Comparison of ENCODE assay signal across 15 cellular contexts in the genomic region with DNA sequence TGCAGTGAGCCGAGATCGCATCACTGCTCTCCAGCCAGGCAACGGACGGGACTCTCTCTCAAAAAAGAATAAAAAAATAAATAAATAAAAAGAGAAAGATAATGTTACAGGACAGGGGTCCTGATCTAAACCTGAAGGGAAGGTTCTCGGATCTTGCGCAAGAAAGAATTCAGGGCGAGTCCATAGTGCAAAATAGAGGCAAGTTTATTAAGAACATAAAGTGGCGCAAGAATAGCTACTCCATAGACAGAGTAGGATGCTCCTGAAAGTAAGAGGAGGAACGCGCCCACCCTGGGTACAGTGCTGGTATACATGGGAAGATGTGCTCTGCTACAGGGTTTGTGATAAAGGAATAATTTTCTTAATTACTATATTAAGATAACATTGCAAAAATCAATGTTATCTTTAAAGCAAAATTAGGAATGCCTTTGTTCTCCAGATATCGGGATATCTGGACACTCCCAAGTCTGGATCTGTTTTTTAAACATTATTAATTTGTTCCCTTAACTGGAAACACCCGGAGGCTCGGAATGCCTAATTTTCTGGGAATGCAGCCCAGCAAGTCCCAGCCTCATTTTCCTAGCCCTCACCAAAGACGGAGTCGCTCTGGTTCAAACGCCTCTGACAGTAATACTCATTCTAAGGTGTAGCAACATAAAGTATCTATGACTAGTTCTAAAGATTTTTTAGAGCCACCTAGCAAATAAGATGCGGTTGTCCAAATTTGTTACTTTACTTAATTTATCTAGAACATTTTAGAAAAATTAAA. TPM values are rescaled to one million over a fixed set of nuclear protein-coding genes. Genes with fewer than 3 reads are reported as not detected.
DNase-seq lines count a peak whose midpoint lies in the region; ATAC-seq, FAIRE-seq and TF ChIP-seq lines count a peak whose summit lies in the region.
"Had no signal": no experiment of that assay in that cellular context is flagged by ENCODE, and none has a peak within 500 bp of the region (broad histone marks: within the 10 kb centered on the region; RNA-seq: fewer than 3 reads in every experiment).

No MANE protein-coding gene starts in this region.

- peak overlapping the region; percentile 31 for H3K4me3 Mint-ChIP-seq in MCF 10A (ENCODE audit: unreplicated experiment)
- no peak overlapping the region for H3K4me3 Mint-ChIP-seq in memory B cell
- peak overlapping the region; percentile 53 for H3K4me3 Mint-ChIP-seq in type B pancreatic cell

- TF ChIP-seq EP300 in K562 (IDR thresholded peaks at IDR 0.05; ENCODE audit: low read length), result no peak

- H3K4me2 ChIP-seq in K562 (ENCODE audit: insufficient read depth, low read length), result no peak overlapping the region

- no peaks in the 10 kb centered on the region for H3K36me3 ChIP-seq in breast epithelium
- peaks cover 24% of the 10 kb centered on the region; the same call in 2 of the 3 replicates for H3K36me3 ChIP-seq in K562 (ENCODE audit: control insufficient read depth, insufficient read depth, low read length)

- H3K4me3 ChIP-seq in breast epithelium (no peak overlapping the region), K562 (no peak overlapping the region)

- TF ChIP-seq POLR2A in breast epithelium (IDR thresholded peaks at IDR 0.05) (no peak), K562 (conservative IDR thresholded peaks at IDR 0.05) (no peak)

- intact Hi-C loops in MCF 10A (cut with micrococcal nuclease), result no loop called here
- intact Hi-C loops in breast epithelium (cut with DNase I; ENCODE audit: low total_unique reads), result no loop called here
- intact Hi-C loops in K562 (cut with micrococcal nuclease), result loop anchor here (5.0 kb wide), 2 partner anchors 37 to 102 kb away; a partner anchor contains a TSS

- no peaks in the 10 kb centered on the region for H3K27me3 ChIP-seq in breast epithelium
- no peaks in the 10 kb centered on the region for H3K27me3 ChIP-seq in K562 (ENCODE audit: control insufficient read depth in 2 of 2, insufficient read depth in 2 of 2, low read length in 2 of 2)

- no peaks in the 10 kb centered on the region for H3K9me3 Mint-ChIP-seq in MCF 10A (ENCODE audit: unreplicated experiment)
- H3K9me3 Mint-ChIP-seq in memory B cell, result no peaks in the 10 kb centered on the region
- H3K9me3 Mint-ChIP-seq in type B pancreatic cell, result no peaks in the 10 kb centered on the region

- POLR2A ChIA-PET in MCF 10A (lab: Yijun Ruan, JAX), result interaction anchor here (1.2 to 5.5 kb wide), 4 partner anchors 9 to 62 kb away, joined by 4 to 63 read pairs (median 10); a partner anchor contains a TSS
- POLR2A ChIA-PET in K562 (lab: Yijun Ruan, JAX), result interaction anchor here (0.7 to 1.2 kb wide), 2 partner anchors 17 to 23 kb away, joined by 3 read pairs; no protein-coding TSS in a partner anchor

- no peak for TF ChIP-seq RAD21 in K562 (CRISPR knock-in tag; conservative IDR thresholded peaks at IDR 0.05 in 1 of 2, IDR thresholded peaks at IDR 0.05 in 1 of 2)

- H2AFZ ChIP-seq in K562 (ENCODE audit: low read depth, low read length), result no peak overlapping the region

- no peak for TF ChIP-seq CTCF in MCF 10A (IDR thresholded peaks at IDR 0.05; ENCODE audit: unreplicated experiment)
- no peak for TF ChIP-seq CTCF in breast epithelium (IDR thresholded peaks at IDR 0.05)
- TF ChIP-seq CTCF in K562 (IDR thresholded peaks at IDR 0.05 in 2 of 3, conservative IDR thresholded peaks at IDR 0.05 in 1 of 3; ENCODE audit: insufficient read depth in 2 of 3, low read depth in 1 of 3, low read length in 3 of 3), result no peak
- no peak for TF ChIP-seq CTCF in type B pancreatic cell (conservative IDR thresholded peaks at IDR 0.05)

- no peak overlapping the region for H3K9ac ChIP-seq in K562 (ENCODE audit: insufficient read depth in 1 of 2, low read depth in 2 of 2, low read length in 2 of 2)

- FAIRE-seq in K562 (lab: Jason Lieb, UNC), result no peak

- H3K79me2 ChIP-seq in K562 (ENCODE audit: control insufficient read depth, insufficient read depth, low read length), result peaks cover 70% of the 10 kb centered on the region

- H3K27me3 Mint-ChIP-seq in MCF 10A (ENCODE audit: insufficient read depth, unreplicated experiment) (no peaks in the 10 kb centered on the region), memory B cell (no peaks in the 10 kb centered on the region), type B pancreatic cell (no peaks in the 10 kb centered on the region)

- peaks cover 35% of the 10 kb centered on the region for H3K4me1 Mint-ChIP-seq in MCF 10A (ENCODE audit: insufficient read depth, unreplicated experiment)
- peaks cover 14% of the 10 kb centered on the region for H3K4me1 Mint-ChIP-seq in memory B cell
- peaks cover 21% of the 10 kb centered on the region for H3K4me1 Mint-ChIP-seq in type B pancreatic cell (ENCODE audit: unreplicated experiment)

- no peaks in the 10 kb centered on the region for H3K9me1 ChIP-seq in K562 (ENCODE audit: control insufficient read depth, insufficient read depth, low read length)

- H3K9me3 ChIP-seq in breast epithelium (no peaks in the 10 kb centered on the region), K562 (replicated peaks; ENCODE audit: control insufficient read depth, insufficient read depth, low read depth, low read length) (no peaks in the 10 kb centered on the region)

- 90% methylated on average over 15 of the region's 17 CpGs for WGBS in K562 (ENCODE audit: insufficient coverage, low coverage, missing lambda C conversion rate)

- DNase-seq in MCF 10A (ENCODE audit: unreplicated experiment) (peak; percentile 43), breast epithelium (ENCODE audit: low spot score in 2 of 2) (no peak), K562 (ENCODE audit: extremely low read depth in 1 of 4, low spot score in 3 of 4) (no peak), memory B cell (ENCODE audit: low spot score in 2 of 2) (no peak), type B pancreatic cell (ENCODE audit: extremely low spot score, unreplicated experiment) (no peak), NCI-H2081 (lab: John Stamatoyannopoulos, UW) (no peak), NCI-H2196 treated with DMSO at 0.1 percent for 48 hours (lab: John Stamatoyannopoulos, UW; ENCODE audit: unreplicated experiment) (no peak)
- DNase-seq: C1 segment of cervical spinal cord, DMS153, MV-4-11, NCI-H446, SHP77 treated with DMSO at 0.1 percent for 48 hours had no signal

- H4K20me1 ChIP-seq in K562 (replicated peaks; ENCODE audit: control insufficient read depth, insufficient read depth, low read length), result peaks cover 15% of the 10 kb centered on the region; the same call in 1 of the 2 replicates

- in situ Hi-C loops in K562 (cut with MboI), result no loop called here

- ATAC-seq in K562, result no peak
- ATAC-seq in memory B cell (ENCODE audit: low read depth), result no peak
- ATAC-seq in GM18511 (IDR thresholded peaks at IDR 0.05; ENCODE audit: unreplicated experiment), result no peak
- ATAC-seq: Panc1 had no signal

- no TSS peak for BruUV-seq in MCF 10A (replicated peaks; lab: Mats Ljungman, UMichigan)
- no TSS peak for BruUV-seq in K562 (replicated peaks; lab: Mats Ljungman, UMichigan)

- CTCF ChIA-PET in MCF 10A (lab: Yijun Ruan, JAX) (interaction anchor here (0.6 to 5.9 kb wide), 11 partner anchors 9 to 209 kb away, joined by 3 to 57 read pairs (median 4); a partner anchor contains a TSS), K562 (lab: Yijun Ruan, JAX; ENCODE audit: low intra/inter-chr PET ratio) (no interaction called here)

- H3K4me1 ChIP-seq in breast epithelium (no peaks in the 10 kb centered on the region), K562 (replicated peaks in 1 of 2; ENCODE audit: control insufficient read depth in 2 of 2, insufficient read depth in 2 of 2, low read length in 2 of 2) (no peaks in the 10 kb centered on the region)

- H3K27ac Mint-ChIP-seq in MCF 10A (ENCODE audit: low read depth, unreplicated experiment) (peak overlapping the region; percentile 52), memory B cell (peak overlapping the region; percentile 11), type B pancreatic cell (peak overlapping the region; percentile 77)

- H3K27ac ChIP-seq in breast epithelium, result peak overlapping the region in 1 of 2 donors; percentile 14
- no peak overlapping the region for H3K27ac ChIP-seq in K562 (ENCODE audit: extremely low read depth, low read depth, low read length)
- H3K27ac ChIP-seq: 22Rv1 had no signal

- H3K36me3 Mint-ChIP-seq in MCF 10A (ENCODE audit: insufficient read depth, unreplicated experiment), result peaks cover 28% of the 10 kb centered on the region
- peaks cover 2% of the 10 kb centered on the region for H3K36me3 Mint-ChIP-seq in memory B cell
- H3K36me3 Mint-ChIP-seq in type B pancreatic cell, result peaks cover 13% of the 10 kb centered on the region

TF ChIP-seq in K562, 482 proteins besides CTCF, POLR2A, EP300 and RAD21:
- TF ChIP-seq CEBPB (tag; IDR thresholded peaks at IDR 0.05), result peak; percentile 55
- no peak for TF ChIP-seq CEBPG (CRISPR knock-in tag; IDR thresholded peaks at IDR 0.05)
- TF ChIP-seq CEBPG (tag; conservative IDR thresholded peaks at IDR 0.05 in 1 of 2, IDR thresholded peaks at IDR 0.05 in 1 of 2), result 0 out of 4 replicates have a peak, but pooled peaks of 1 of the 2 experiments have one; percentile 25
- no peak for TF ChIP-seq BRCA1 (IDR thresholded peaks at IDR 0.05)
- no peak for TF ChIP-seq BRCA1 (CRISPR knock-in tag; IDR thresholded peaks at IDR 0.05)
TF ChIP-seq in K562: peak in this region for 2.

RNA-seq across cellular contexts. Expression of a gene that starts 38.8 kb away (rescaled TPM):
- total RNA-seq in MCF 10A (2022) (183 and 203 TPM in 2 replicates), breast epithelium (100 to 1,000 TPM in 1 of 3 donors, 10 to 100 TPM in 2; 50.9 to 115 (median 74.4) TPM), K562 (2014; rRNA removed) (88.2 and 99.7 TPM in 2 replicates), K562 (2014; rRNA removed; fragmentation: Illumina TruSeq; extraction: Trizol) (123 and 145 TPM in 2 replicates), K562 (2015; rRNA removed; fragmentation: Illumina TruSeq; extraction: Trizol) (102 and 108 TPM in 2 replicates), K562 (2021) (78.7 and 85.2 TPM in 2 replicates), type B pancreatic cell (ENCODE audit: low replicate concordance) (95.8 and 96.5 TPM in 2 replicates)
- total RNA-seq in K562 (2011; cell fraction: chromatin; rRNA removed; ENCODE audit: low replicate concordance), result 104 and 200 TPM in 2 replicates
- total RNA-seq in K562 (2011; cell fraction: nucleolus; rRNA removed), result 86.9 and 118 TPM in 2 replicates
- 148 and 153 TPM in 2 replicates for total RNA-seq in K562 (2011; cell fraction: nucleoplasm; rRNA removed)
- polyA plus RNA-seq in K562 (2011; rRNA removed) (96.7 and 115 TPM in 2 replicates), K562 (2014; fragmentation: Illumina TruSeq; extraction: Trizol) (69.4 and 78.8 TPM in 2 replicates), K562 (2014; fragmentation: Nextera tagmentation; extraction: Ambion mirVana) (10 to 100 TPM; 21.3 to 28.0 TPM), K562 (2014; rRNA removed) (66.0 and 75.5 TPM in 2 replicates)
- polyA plus RNA-seq in K562 (2011; cell fraction: cytosol; rRNA removed), result 44.3 and 75.1 TPM in 2 replicates
- 31.8 and 43.0 TPM in 2 replicates for polyA plus RNA-seq in K562 (2011; cell fraction: nucleus; rRNA removed)
- 72.6 and 74.2 TPM in 2 replicates for polyA plus RNA-seq in K562 (2012)
- 184 and 219 TPM in 2 replicates for polyA minus RNA-seq in K562 (2011; rRNA and poly(A)+ RNA removed)
- 52.7 and 79.6 TPM in 2 replicates for polyA minus RNA-seq in K562 (2011; cell fraction: cytosol; rRNA and poly(A)+ RNA removed)
- 44.4 and 83.9 TPM in 2 replicates for polyA minus RNA-seq in K562 (2011; cell fraction: nucleus; rRNA and poly(A)+ RNA removed)

Comparison
In these comparisons a context has a peak if more than half of its experiments do, and no peak if none do; other contexts are left out.
1. H3K27ac Mint-ChIP-seq: peak in every context shown above with its lines; median percentile 77 in type B pancreatic cell; 52 in MCF 10A; 11 in memory B cell.